In genomic region chr11:9859491-9860305, GRCh38 we compare ENCODE assay signal across 10 cellular contexts.
A peak's percentile ranks its signal among the peaks of the same experiment; 100 is the strongest.
DNase-seq lines count a peak whose midpoint lies in the region; ATAC-seq and TF ChIP-seq lines count a peak whose summit lies in the region.
"Had no signal": no experiment of that assay in that cellular context is flagged by ENCODE, and none has a peak within 500 bp of the region (broad histone marks: within the 10 kb centered on the region; RNA-seq: fewer than 3 reads in every experiment).

No MANE protein-coding gene starts in this region.

- H3K27me3 Mint-ChIP-seq in nephron (ENCODE audit: low read depth), result no peaks in the 10 kb centered on the region

- DNase-seq in EH (ENCODE audit: low read depth) (peak; percentile 71), KBM-7 (peak; percentile 20), adipocyte (ENCODE audit: low read depth) (peak; percentile 73), COLO668 (lab: John Stamatoyannopoulos, UW; ENCODE audit: unreplicated experiment) (no peak), mucosa of gallbladder (ENCODE audit: low spot score) (no peak)
- DNase-seq: NCI-H1105 treated with DMSO at 0.1 percent for 48 hours had no signal

- no peak for TF ChIP-seq CTCF in nephron (IDR thresholded peaks at IDR 0.05; ENCODE audit: unreplicated experiment in 3 of 3)

- no peaks in the 10 kb centered on the region for H3K36me3 Mint-ChIP-seq in nephron (ENCODE audit: low read depth)

- H3K9me3 Mint-ChIP-seq in nephron, result no peaks in the 10 kb centered on the region

- no peak for ATAC-seq in GM18907 (IDR thresholded peaks at IDR 0.05; ENCODE audit: unreplicated experiment)
- ATAC-seq: left lobe of liver had no signal

- no peaks in the 10 kb centered on the region for H3K27me3 ChIP-seq in adipocyte (replicated peaks; ENCODE audit: control insufficient read depth, insufficient read depth, low read length)
- H3K27me3 ChIP-seq: vagina had no signal

- H3K36me3 ChIP-seq in adipocyte (ENCODE audit: control insufficient read depth, insufficient read depth, low read length, severe bottlenecking), result peaks cover 24% of the 10 kb centered on the region

- peaks cover 4% of the 10 kb centered on the region for H3K9me3 ChIP-seq in adipocyte (ENCODE audit: control insufficient read depth, low read length)
- H3K9me3 ChIP-seq: vagina had no signal

- H3K4me1 Mint-ChIP-seq in nephron, result peaks cover 19% of the 10 kb centered on the region

- peak overlapping the region; percentile 61 for H3K9ac ChIP-seq in adipocyte (ENCODE audit: low read length)

- H3K27ac Mint-ChIP-seq in nephron, result peak overlapping the region; percentile 31 to 82 (median 32)

- H3K4me1 ChIP-seq in adipocyte (ENCODE audit: control insufficient read depth, insufficient read depth, low read length), result peaks cover 46% of the 10 kb centered on the region

- no peak overlapping the region for H3K4me3 Mint-ChIP-seq in nephron

- H3K4me3 ChIP-seq in adipocyte (ENCODE audit: low read length), result no peak overlapping the region
- H3K4me3 ChIP-seq: vagina had no signal

- in situ Hi-C loops in KBM-7 (cut with MboI; ENCODE audit: low pct_unique_long_range_greater_than_20kb, low sequenced_read_pairs), result no loop called here

Comparison
In these comparisons a context has a peak if more than half of its experiments do, and no peak if none do; other contexts are left out.
1. DNase-seq: peak in EH (single experiment), KBM-7 (single experiment) and adipocyte (single experiment); none in COLO668 (single experiment) and mucosa of gallbladder (single experiment).